Comparison of ENCODE assay signal across 2 cellular contexts in genomic region chrX:124113799-124114600, GRCh38.
TF ChIP-seq lines count a peak whose summit lies in the region.

No MANE protein-coding gene starts in this region.

TF ChIP-seq in WTC11, 78 proteins besides CTCF, POLR2A, EP300 and RAD21 (continued from another document):
- TF ChIP-seq ATF2 (CRISPR knock-in tag; IDR thresholded peaks at IDR 0.05; ENCODE audit: borderline replicate concordance, low read depth) (no peak), CREM (CRISPR knock-in tag; IDR thresholded peaks at IDR 0.05) (no peak), ELF4 (CRISPR knock-in tag; IDR thresholded peaks at IDR 0.05; ENCODE audit: low read depth) (no peak), STAT6 (CRISPR knock-in tag; conservative IDR thresholded peaks at IDR 0.05; ENCODE audit: low read depth) (no peak), NR1H2 (CRISPR knock-in tag; IDR thresholded peaks at IDR 0.05) (no peak), FOXJ3 (CRISPR knock-in tag; IDR thresholded peaks at IDR 0.05; ENCODE audit: borderline replicate concordance) (no peak), ATF6 (CRISPR knock-in tag; IDR thresholded peaks at IDR 0.05) (no peak), E2F5 (CRISPR knock-in tag; IDR thresholded peaks at IDR 0.05) (no peak), PRRX2 (CRISPR knock-in tag; IDR thresholded peaks at IDR 0.05) (no peak), NFE2L1 (CRISPR knock-in tag; IDR thresholded peaks at IDR 0.05) (no peak)

TF ChIP-seq in HepG2, 621 proteins besides CTCF, POLR2A, EP300 and RAD21 (continued from another document):
- TF ChIP-seq, protein P1, sequence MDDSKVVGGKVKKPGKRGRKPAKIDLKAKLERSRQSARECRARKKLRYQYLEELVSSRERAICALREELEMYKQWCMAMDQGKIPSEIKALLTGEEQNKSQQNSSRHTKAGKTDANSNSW (CRISPR knock-in tag; IDR thresholded peaks at IDR 0.05; ENCODE audit: borderline replicate concordance), result no peak
- TF ChIP-seq SRF (IDR thresholded peaks at IDR 0.05; ENCODE audit: low read depth, low read length), result no peak
- no peak for TF ChIP-seq SOX6 (IDR thresholded peaks at IDR 0.05)
- no peak for TF ChIP-seq SOX6 (CRISPR knock-in tag; IDR thresholded peaks at IDR 0.05)
